ENCODE assay signal across 8 cellular contexts in the genomic region with DNA sequence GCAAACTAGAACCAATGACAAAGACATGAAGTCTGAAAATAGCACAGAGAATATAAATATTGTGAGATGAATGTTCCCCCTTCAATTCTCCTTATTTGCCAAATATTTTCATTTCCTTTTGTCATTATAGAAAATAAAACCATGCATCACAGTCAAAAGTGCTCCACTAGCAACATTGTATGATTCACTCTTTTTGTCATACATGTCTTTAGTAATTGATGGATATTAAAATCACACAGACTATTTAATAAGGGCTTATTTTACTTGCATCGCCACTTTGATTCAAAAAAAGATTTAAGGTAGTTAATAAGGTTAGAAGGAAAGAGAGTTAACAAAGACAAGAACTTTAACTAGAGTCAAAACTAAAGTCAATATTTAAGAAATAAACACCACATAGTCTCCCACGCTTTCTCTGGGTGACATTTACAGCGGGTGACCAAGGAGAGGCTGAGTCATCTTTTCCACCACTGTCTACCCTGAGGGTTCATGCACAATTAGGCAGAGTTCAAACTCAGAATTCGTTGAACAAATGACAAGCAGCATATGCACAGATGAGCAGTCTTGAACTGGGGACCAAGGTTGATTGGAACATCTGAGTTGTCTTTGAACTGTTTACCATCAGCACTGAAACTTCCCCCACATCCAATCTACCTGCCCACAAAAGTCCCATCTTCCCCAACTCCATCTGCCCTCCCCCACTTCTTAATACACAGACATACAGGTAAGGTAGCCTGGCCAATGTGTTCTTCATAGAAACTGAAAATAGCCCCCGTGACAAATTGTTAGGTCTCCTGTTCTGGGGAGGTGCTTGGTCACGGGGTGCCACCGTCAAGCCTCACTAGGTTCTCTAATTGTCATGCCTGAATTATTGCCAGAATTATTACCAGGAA.
DNase-seq lines count a peak whose midpoint lies in the region; ATAC-seq and TF ChIP-seq lines count a peak whose summit lies in the region.

No MANE protein-coding gene starts in this region.

- H3K4me3 ChIP-seq in GM12865 (ENCODE audit: low read depth, low read length) (no peak overlapping the region), epithelial cell of esophagus (ENCODE audit: low read length) (no peak overlapping the region)

- ATAC-seq in GM21717 (IDR thresholded peaks at IDR 0.05; ENCODE audit: unreplicated experiment) = peak; percentile 98

- no peak for TF ChIP-seq RAD21 in Ishikawa (IDR thresholded peaks at IDR 0.05; ENCODE audit: low read depth)

- TF ChIP-seq CTCF in GM12865 (IDR thresholded peaks at IDR 0.05; ENCODE audit: insufficient read depth, low read depth, low read length, missing control alignments) (no peak), epithelial cell of esophagus (IDR thresholded peaks at IDR 0.05; ENCODE audit: insufficient read depth, low read depth, low read length, missing control alignments) (no peak)

- no peak for TF ChIP-seq EP300 in Ishikawa (IDR thresholded peaks at IDR 0.05; ENCODE audit: borderline replicate concordance)

- DNase-seq in GM12865 (ENCODE audit: low read depth) = peak; percentile 58
- peak; percentile 38 for DNase-seq in epithelial cell of esophagus (ENCODE audit: low read depth)
- no peak for DNase-seq in NCI-H2196 (lab: John Stamatoyannopoulos, UW; ENCODE audit: unreplicated experiment)
- DNase-seq in superior temporal gyrus (ENCODE audit: extremely low spot score) = no peak
- no peak for DNase-seq in AML-193 (lab: John Stamatoyannopoulos, UW)
- no peak for DNase-seq in NCI-H226

TF ChIP-seq in Ishikawa, 13 proteins besides CTCF, POLR2A, EP300 and RAD21:
- TF ChIP-seq CREB1 (IDR thresholded peaks at IDR 0.05; ENCODE audit: low read depth) (no peak), NFIC (IDR thresholded peaks at IDR 0.05) (0 out of 2 replicates have a peak, but pooled peaks have one; percentile 7)

Comparison
In these comparisons a context has a peak if more than half of its experiments do, and no peak if none do; other contexts are left out.
1. DNase-seq: peak in GM12865 (single experiment) and epithelial cell of esophagus (single experiment); none in NCI-H2196 (single experiment), superior temporal gyrus (single experiment), AML-193 (0 of 2) and NCI-H226 (single experiment).